Comparison of ENCODE assay signal across 31 cellular contexts in genomic region chr7:125526958-125527357, GRCh38.
"Had no signal": no experiment of that assay in that cellular context is flagged by ENCODE, and none has a peak within 500 bp of the region (broad histone marks: within the 10 kb centered on the region; RNA-seq: fewer than 3 reads in every experiment).

No MANE protein-coding gene starts in this region.

- H3K4me3 ChIP-seq: ascending aorta, cardiac muscle cell had no signal

- H3K27ac ChIP-seq: ascending aorta, cardiac muscle cell, VCaP had no signal

- H3K9me3 ChIP-seq: ascending aorta had no signal

- H3K36me3 ChIP-seq: ascending aorta, cardiac muscle cell had no signal

- H3K27me3 ChIP-seq: ascending aorta, cardiac muscle cell had no signal

- ATAC-seq: activated CD4-positive, alpha-beta T cell treated with anti-CD3 and anti-CD28 coated beads for 36 hours; activated CD4-positive, CD25-positive, alpha-beta regulatory T cell treated with anti-CD3 and anti-CD28 coated beads, Interleukin-2, amount 50 U/mL, for 24 hours; activated CD8-positive, alpha-beta memory T cell treated with anti-CD3 and anti-CD28 coated beads, Interleukin-2, amount 10 ng/mL, durations not matched to agents 7 days and 5 days; activated CD8-positive, alpha-beta T cell treated with anti-CD3 and anti-CD28 coated beads, Interleukin-2, amount 10 ng/mL, durations not matched to agents 7 days and 5 days; activated naive CD8-positive, alpha-beta T cell treated with anti-CD3 and anti-CD28 coated beads, Interleukin-2, amount 50 U/mL, for 24 hours had no signal

- FAIRE-seq: bronchial epithelial cell, TTC549 had no signal

- H3K4me1 ChIP-seq: ascending aorta had no signal

- DNase-seq: activated B cell treated with CpG ODN at 0.5 μM for 24 hours; activated CD4-positive, alpha-beta memory T cell treated with anti-CD3 and anti-CD28 coated beads, Interleukin-2, amount 10 ng/mL, durations not matched to agents 7 days and 5 days; activated CD4-positive, alpha-beta T cell treated with anti-CD3 and anti-CD28 coated beads for 1 hour; activated CD4-positive, alpha-beta T cell treated with anti-CD3 and anti-CD28 coated beads for 36 hours; activated CD4-positive, alpha-beta T cell treated with anti-CD3 and anti-CD28 coated beads for 48 hours; activated CD4-positive, alpha-beta T cell treated with anti-CD3 and anti-CD28 coated beads, Interleukin-2, amount 10 ng/mL, durations not matched to agents 7 days and 5 days; activated CD4-positive, alpha-beta T cell treated with anti-CD3 and anti-CD28 coated beads, Interleukin-2, amount 50 U/mL, for 48 hours; activated CD8-positive, alpha-beta memory T cell treated with anti-CD3 and anti-CD28 coated beads for 24 hours; activated CD8-positive, alpha-beta memory T cell treated with anti-CD3 and anti-CD28 coated beads, Interleukin-2, amount 10 ng/mL, durations not matched to agents 7 days and 5 days; activated CD8-positive, alpha-beta memory T cell treated with anti-CD3 and anti-CD28 coated beads, Interleukin-2, amount 50 U/mL, for 48 hours; activated CD8-positive, alpha-beta T cell treated with anti-CD3 and anti-CD28 coated beads, Interleukin-2, amount 10 ng/mL, durations not matched to agents 7 days and 5 days; activated effector memory CD4-positive, alpha-beta T cell treated with Interleukin-2 at 50 U/mL for 16 hours; activated gamma-delta T cell; activated naive CD4-positive, alpha-beta T cell treated with anti-CD3 and anti-CD28 coated beads, Interleukin-2, amount 10 ng/mL, durations not matched to agents 7 days and 5 days; activated naive CD4-positive, alpha-beta T cell treated with Interleukin-2 at 50 U/mL for 16 hours; activated naive CD8-positive, alpha-beta T cell treated with anti-CD3 and anti-CD28 coated beads, Interleukin-2, amount 10 ng/mL, durations not matched to agents 7 days and 5 days; activated naive CD8-positive, alpha-beta T cell treated with anti-CD3 and anti-CD28 coated beads, Interleukin-2, amount 50 U/mL, for 24 hours; activated T-cell treated with anti-CD3 and anti-CD28 coated beads, Interleukin-2, amount 50 U/mL, for 24 hours; activated T-cell treated with anti-CD3 and anti-CD28 coated beads, Interleukin-2, amount 50 U/mL, for 48 hours; amygdala; anterior cingulate cortex; caudate nucleus; cerebellar nuclear complex; T-helper 2 cell; T-helper 9 cell had no signal
